In genomic region chr15:92690370-92690769, GRCh38 we compare ENCODE assay signal across 27 cellular contexts.
"Had no signal": no experiment of that assay in that cellular context is flagged by ENCODE, and none has a peak within 500 bp of the region (broad histone marks: within the 10 kb centered on the region; RNA-seq: fewer than 3 reads in every experiment).

No MANE protein-coding gene starts in this region.

- H3K27me3 Mint-ChIP-seq: activated naive CD8-positive, alpha-beta T cell treated with anti-CD3 and anti-CD28 coated beads for 36 hours had no signal

- H3K4me3 Mint-ChIP-seq: activated CD4-positive, alpha-beta T cell treated with anti-CD3 and anti-CD28 coated beads, Interleukin-2, amount 10 ng/mL, durations not matched to agents 24 days and 14 days; activated CD8-positive, alpha-beta T cell treated with anti-CD3 and anti-CD28 coated beads for 36 hours; activated naive CD8-positive, alpha-beta T cell treated with anti-CD3 and anti-CD28 coated beads for 36 hours; activated T-cell treated with anti-CD3 and anti-CD28 coated beads, Interleukin-2, amount 50 U/mL, for 72 hours; activated T-helper 17 cell treated with anti-CD3 and anti-CD28 coated beads, Interleukin-2, amount 50 U/mL, for 72 hours had no signal

- H3K27ac Mint-ChIP-seq: activated CD4-positive, alpha-beta T cell treated with anti-CD3 and anti-CD28 coated beads, Interleukin-2, amount 10 ng/mL, durations not matched to agents 24 days and 14 days; activated CD8-positive, alpha-beta T cell treated with anti-CD3 and anti-CD28 coated beads for 36 hours; activated naive CD8-positive, alpha-beta T cell treated with anti-CD3 and anti-CD28 coated beads for 36 hours; activated T-cell treated with anti-CD3 and anti-CD28 coated beads, Interleukin-2, amount 50 U/mL, for 72 hours; activated T-helper 17 cell treated with anti-CD3 and anti-CD28 coated beads, Interleukin-2, amount 50 U/mL, for 72 hours had no signal

- H3K4me3 ChIP-seq: SK-N-MC had no signal

- ATAC-seq: activated CD8-positive, alpha-beta T cell treated with anti-CD3 and anti-CD28 coated beads for 36 hours; activated T-cell treated with anti-CD3 and anti-CD28 coated beads, Interleukin-2, amount 50 U/mL, for 72 hours; activated T-helper 17 cell treated with anti-CD3 and anti-CD28 coated beads, Interleukin-2, amount 50 U/mL, for 72 hours had no signal

- H3K4me1 Mint-ChIP-seq: activated CD4-positive, alpha-beta T cell treated with anti-CD3 and anti-CD28 coated beads, Interleukin-2, amount 10 ng/mL, durations not matched to agents 24 days and 14 days; activated T-helper 17 cell treated with anti-CD3 and anti-CD28 coated beads, Interleukin-2, amount 50 U/mL, for 72 hours had no signal

- H3K27ac ChIP-seq: SK-N-MC had no signal

- DNase-seq: activated CD4-positive, alpha-beta T cell treated with anti-CD3 and anti-CD28 coated beads, Interleukin-2, amount 10 ng/mL, durations not matched to agents 24 days and 14 days; activated CD4-positive, alpha-beta T cell treated with anti-CD3 and anti-CD28 coated beads, Interleukin-2, amount 50 U/mL, for 4 hours; activated CD8-positive, alpha-beta T cell treated with anti-CD3 and anti-CD28 coated beads for 36 hours; activated effector memory CD4-positive, alpha-beta T cell treated with anti-CD3 and anti-CD28 coated beads, Interleukin-2, amount 50 U/mL, for 16 hours; activated naive CD4-positive, alpha-beta T cell; activated naive CD4-positive, alpha-beta T cell treated with anti-CD3 and anti-CD28 coated beads, Interleukin-2, amount 50 U/mL, for 16 hours; activated naive CD8-positive, alpha-beta T cell treated with anti-CD3 and anti-CD28 coated beads for 36 hours; activated T-cell treated with anti-CD3 and anti-CD28 coated beads, Interleukin-2, amount 50 U/mL, for 1 hour; activated T-cell treated with anti-CD3 and anti-CD28 coated beads, Interleukin-2, amount 50 U/mL, for 72 hours; amniotic stem cell; aorta; Kasumi-1; KG1; MM.1S; MV-4-11; NCI-H1092; NCI-H1436 treated with DMSO at 0.1 percent for 48 hours; NCI-H1694 treated with DMSO at 0.1 percent for 48 hours; NCI-H2029; NCI-H2171; NCI-H510A; NCI-H526 treated with DMSO at 0.1 percent for 48 hours; NCI-H774; Right ventricle myocardium superior; T1000 had no signal
